2 cellular contexts compared by ENCODE assay signal in genomic region chr6:52573295-52573694, GRCh38.
TF ChIP-seq lines count a peak whose summit lies in the region.

No MANE protein-coding gene starts in this region.

TF ChIP-seq in GM23338, 12 proteins besides CTCF, POLR2A, EP300 and RAD21 (continued from another document):
- TF ChIP-seq ZNF462 (CRISPR knock-in tag; IDR thresholded peaks at IDR 0.05) (no peak), CREB1 (CRISPR knock-in tag; IDR thresholded peaks at IDR 0.05; ENCODE audit: low read depth) (no peak), ZNF331 (CRISPR knock-in tag; IDR thresholded peaks at IDR 0.05; ENCODE audit: low read depth) (no peak), ETS1 (IDR thresholded peaks at IDR 0.05) (no peak), STAT1 (IDR thresholded peaks at IDR 0.05; ENCODE audit: unreplicated experiment) (no peak), NANOG (IDR thresholded peaks at IDR 0.05; ENCODE audit: borderline replicate concordance) (no peak), EZH2phosphoT487 (IDR thresholded peaks at IDR 0.05; ENCODE audit: unreplicated experiment) (no peak), EZH2 (IDR thresholded peaks at IDR 0.05; ENCODE audit: low read depth, unreplicated experiment) (no peak), JUNB (IDR thresholded peaks at IDR 0.05; ENCODE audit: unreplicated experiment) (no peak), REST (IDR thresholded peaks at IDR 0.05; ENCODE audit: unreplicated experiment) (no peak), ZNF114 (CRISPR knock-in tag; IDR thresholded peaks at IDR 0.05) (no peak)

TF ChIP-seq in SK-N-SH treated with all-trans-retinoic acid at 6 μM for 48 hours, 23 proteins besides CTCF, POLR2A, EP300 and RAD21 (continued from another document):
- no peak for TF ChIP-seq TSHZ2 (CRISPR knock-in tag; IDR thresholded peaks at IDR 0.05)
- TF ChIP-seq CSRNP3 (CRISPR knock-in tag; IDR thresholded peaks at IDR 0.05) = no peak
- no peak for TF ChIP-seq ZFP3 (CRISPR knock-in tag; IDR thresholded peaks at IDR 0.05)
- no peak for TF ChIP-seq CSDC2 (CRISPR knock-in tag; IDR thresholded peaks at IDR 0.05)
- TF ChIP-seq TOX (CRISPR knock-in tag; IDR thresholded peaks at IDR 0.05; ENCODE audit: borderline replicate concordance) = no peak
- TF ChIP-seq SNAI2 (CRISPR knock-in tag; IDR thresholded peaks at IDR 0.05) = no peak
- no peak for TF ChIP-seq ARNTL (CRISPR knock-in tag; IDR thresholded peaks at IDR 0.05; ENCODE audit: borderline replicate concordance, low read depth)
- no peak for TF ChIP-seq CREB5 (CRISPR knock-in tag; IDR thresholded peaks at IDR 0.05; ENCODE audit: low read depth)
- no peak for TF ChIP-seq ZNF8 (CRISPR knock-in tag; IDR thresholded peaks at IDR 0.05)
- TF ChIP-seq ZNF565 (CRISPR knock-in tag; conservative IDR thresholded peaks at IDR 0.05; ENCODE audit: low read depth) = no peak
- no peak for TF ChIP-seq ZNF70 (CRISPR knock-in tag; IDR thresholded peaks at IDR 0.05)
- no peak for TF ChIP-seq ZC3H10 (CRISPR knock-in tag; IDR thresholded peaks at IDR 0.05)
- no peak for TF ChIP-seq TCF4 (CRISPR knock-in tag; IDR thresholded peaks at IDR 0.05; ENCODE audit: borderline replicate concordance)
